In the genomic region with DNA sequence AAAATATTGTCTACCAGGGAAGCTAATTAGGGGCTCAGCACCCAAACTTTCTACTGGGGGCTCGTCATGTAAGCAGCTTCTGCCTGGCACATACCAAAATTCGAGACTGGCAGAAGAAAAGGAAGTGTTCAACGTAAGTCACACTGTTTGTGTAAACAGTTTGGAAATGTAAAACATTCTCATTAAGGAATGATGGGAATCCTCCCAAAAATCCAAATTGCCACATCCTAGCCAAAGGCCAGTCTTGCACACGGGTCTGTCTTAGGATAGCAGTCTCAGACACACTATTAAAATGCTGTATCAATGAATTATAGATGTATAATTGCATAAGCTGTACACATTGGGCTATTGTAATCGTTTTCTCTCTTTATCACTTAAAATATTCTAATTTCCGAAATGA, we compare ENCODE assay signal across 11 cellular contexts.
"Had no signal": no experiment of that assay in that cellular context is flagged by ENCODE, and none has a peak within 500 bp of the region (broad histone marks: within the 10 kb centered on the region; RNA-seq: fewer than 3 reads in every experiment).

No MANE protein-coding gene starts in this region.

- DNase-seq: activated CD4-positive, alpha-beta T cell treated with anti-CD3 and anti-CD28 coated beads for 48 hours; activated naive CD4-positive, alpha-beta T cell treated with Interleukin-2 at 50 U/mL for 16 hours; central memory CD4-positive, alpha-beta T cell; cortex of kidney; effector memory CD4-positive, alpha-beta T cell; glutamatergic neuron; immature natural killer cell; stimulated activated CD4-positive, alpha-beta T cell treated with anti-CD3 and anti-CD28 coated beads, Interleukin-4, amount 100 ng/mL, for 1 hour; stimulated activated CD8-positive, alpha-beta memory T cell treated with anti-CD3 and anti-CD28 coated beads, Interleukin-4, amount 100 ng/mL, for 48 hours had no signal

- ATAC-seq: natural killer cell treated with Interleukin-12 subunit alpha and Interleukin-12 subunit beta and Interleukin-15 and Interleukin-18, amount 100 ng/mL, for 72 hours; WTC11 had no signal
